29 cellular contexts compared by ENCODE assay signal in the genomic region with DNA sequence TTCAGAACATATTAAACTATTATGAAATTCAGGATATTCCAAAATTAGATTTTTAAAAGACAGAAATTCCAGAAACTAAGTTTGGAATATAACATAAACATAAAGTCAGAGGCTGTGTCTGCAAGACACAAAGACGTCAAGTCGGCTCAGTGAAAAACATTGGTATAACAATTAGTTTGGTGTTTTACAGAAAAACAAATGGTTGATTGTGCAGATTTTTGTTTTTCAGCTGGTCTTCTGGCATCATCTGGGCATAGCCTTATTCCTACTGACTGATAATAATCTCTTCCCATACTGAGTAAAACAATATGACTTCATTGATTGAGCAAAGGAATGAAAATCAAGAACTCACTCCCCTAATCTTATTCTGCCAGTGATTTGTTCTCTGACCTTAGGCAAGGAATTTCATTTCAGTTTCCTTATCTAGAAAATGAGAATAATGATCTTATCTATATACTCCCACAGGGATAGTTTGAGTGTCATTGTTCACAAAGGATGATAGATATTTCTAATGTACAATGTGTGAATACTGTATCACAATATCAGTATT.
DNase-seq lines count a peak whose midpoint lies in the region; ATAC-seq, FAIRE-seq and TF ChIP-seq lines count a peak whose summit lies in the region.
"Had no signal": no experiment of that assay in that cellular context is flagged by ENCODE, and none has a peak within 500 bp of the region (broad histone marks: within the 10 kb centered on the region; RNA-seq: fewer than 3 reads in every experiment).

No MANE protein-coding gene starts in this region.

- 87% methylated on average over 2 of the region's 2 CpGs for WGBS in A549 (ENCODE audit: missing lambda C conversion rate)
- 78% methylated on average over 2 of the region's 2 CpGs for WGBS in suprapubic skin

- no peak for ATAC-seq in A549
- no peak for ATAC-seq in GM19467 (IDR thresholded peaks at IDR 0.05; ENCODE audit: unreplicated experiment)
- ATAC-seq: GM23338, K562 had no signal

- H3K27me3 ChIP-seq in suprapubic skin, result no peaks in the 10 kb centered on the region
- H3K27me3 ChIP-seq: BLaER1 had no signal

- H3K4me2 ChIP-seq in A549, result no peak overlapping the region
- H3K4me2 ChIP-seq: BLaER1, GM23338 had no signal

- no peaks in the 10 kb centered on the region for H3K36me3 ChIP-seq in suprapubic skin
- H3K36me3 ChIP-seq: BLaER1 had no signal

- TF ChIP-seq POLR2A in A549 (IDR thresholded peaks at IDR 0.05; ENCODE audit: low read length) (no peak), suprapubic skin (IDR thresholded peaks at IDR 0.05) (no peak)

- DNase-seq in A549 (ENCODE audit: low read depth in 1 of 2, low spot score in 1 of 2), result no peak
- DNase-seq in caudate nucleus (lab: John Stamatoyannopoulos, UW), result peak in 8 of 61 donors; percentile 4 to 66 (median 20)
- peak; percentile 79 for DNase-seq in inferior parietal cortex (ENCODE audit: extremely low spot score)
- peak; percentile 96 for DNase-seq in pons (ENCODE audit: low spot score)
- no peak for DNase-seq in DMS114 treated with DMSO at 0.1 percent for 48 hours (lab: John Stamatoyannopoulos, UW; ENCODE audit: unreplicated experiment)
- DNase-seq in suprapubic skin (ENCODE audit: low spot score in 2 of 2), result no peak
- no peak for DNase-seq in activated CD4-positive, alpha-beta T cell treated with anti-CD3 and anti-CD28 coated beads, Interleukin-2, amount 50 U/mL, for 48 hours
- DNase-seq: ACHN; CD4-positive, CD25-positive, alpha-beta regulatory T cell; GDM1; H9; Kasumi-1; NCI-H1092 treated with DMSO at 0.1 percent for 48 hours; NCI-H1436; NCI-H187; NCI-H2081 treated with DMSO at 0.1 percent for 48 hours; NCI-H2171; NCI-H226; NCI-H510A; NCI-H69; SHP77 had no signal

- H3K9me3 ChIP-seq in A549 (no peaks in the 10 kb centered on the region), suprapubic skin (no peaks in the 10 kb centered on the region)
- H3K9me3 ChIP-seq: BLaER1 had no signal

- no peak for TF ChIP-seq RAD21 in A549 (conservative IDR thresholded peaks at IDR 0.05 in 1 of 2, IDR thresholded peaks at IDR 0.05 in 1 of 2)

- CTCF ChIA-PET in A549 (lab: Yijun Ruan, JAX), result no interaction called here

- POLR2A ChIA-PET in A549 (lab: Yijun Ruan, JAX), result no interaction called here

- H3K4me1 ChIP-seq in A549 (peaks cover 9% of the 10 kb centered on the region; the same call in 2 of the 3 replicates), suprapubic skin (no peaks in the 10 kb centered on the region)
- H3K4me1 ChIP-seq: BLaER1 had no signal

- no peak overlapping the region for H3K27ac ChIP-seq in A549
- peak overlapping the region; percentile 98 for H3K27ac ChIP-seq in caudate nucleus (ENCODE audit: low read depth, low read length)
- no peak overlapping the region for H3K27ac ChIP-seq in suprapubic skin
- H3K27ac ChIP-seq: 22Rv1, BLaER1, RWPE1 had no signal

- no peak for TF ChIP-seq CTCF in A549 (IDR thresholded peaks at IDR 0.05)
- TF ChIP-seq CTCF in suprapubic skin (IDR thresholded peaks at IDR 0.05), result no peak

- FAIRE-seq in A549 (lab: Jason Lieb, UNC), result peak; percentile 51
- FAIRE-seq: GM12892, HTR-8/SVneo, K562 had no signal

- no peak overlapping the region for H3K4me3 ChIP-seq in A549
- no peak overlapping the region for H3K4me3 ChIP-seq in suprapubic skin
- H3K4me3 ChIP-seq: BLaER1, GM23338, K562 had no signal

- TF ChIP-seq EP300 in A549 (IDR thresholded peaks at IDR 0.05), result no peak
- TF ChIP-seq EP300 in suprapubic skin (IDR thresholded peaks at IDR 0.05), result no peak

TF ChIP-seq in A549, 52 proteins besides CTCF, POLR2A, EP300 and RAD21:
- no peak for TF ChIP-seq ZFP36 (IDR thresholded peaks at IDR 0.05; ENCODE audit: borderline replicate concordance, partially characterized antibody)
- TF ChIP-seq HEYL (CRISPR knock-in tag; IDR thresholded peaks at IDR 0.05), result no peak
- no peak for TF ChIP-seq ZNF302 (CRISPR knock-in tag; IDR thresholded peaks at IDR 0.05)
- no peak for TF ChIP-seq ZC3H11A (IDR thresholded peaks at IDR 0.05)
- TF ChIP-seq CBX8 (IDR thresholded peaks at IDR 0.05), result no peak
- TF ChIP-seq NPAS2 (CRISPR knock-in tag; IDR thresholded peaks at IDR 0.05; ENCODE audit: borderline replicate concordance), result no peak
- no peak for TF ChIP-seq SMC3 (IDR thresholded peaks at IDR 0.05)
- TF ChIP-seq RCOR1 (IDR thresholded peaks at IDR 0.05; ENCODE audit: low read depth, low read length), result no peak

Comparison
In these comparisons a context has a peak if more than half of its experiments do, and no peak if none do; other contexts are left out.
1. DNase-seq: peak in inferior parietal cortex (single experiment) and pons (single experiment); none in A549 (0 of 2), DMS114 treated with DMSO at 0.1 percent for 48 hours (single experiment), suprapubic skin (0 of 2) and activated CD4-positive, alpha-beta T cell treated with anti-CD3 and anti-CD28 coated beads, Interleukin-2, amount 50 U/mL, for 48 hours (0 of 2).